ENCODE assay signal across 8 cellular contexts in genomic region chr12:123232807-123233504, GRCh38. TPM values are rescaled to one million over a fixed set of nuclear protein-coding genes. Genes with fewer than 3 reads are reported as not detected.
DNase-seq lines count a peak whose midpoint lies in the region; ATAC-seq and TF ChIP-seq lines count a peak whose summit lies in the region.

Gene MPHOSPH9, minus strand, starts transcription at chr12:123233141. Its CDS starts 2,777 bp downstream, at chr12:123230364.
Gene MTRFR, plus strand, starts transcription at chr12:123233436. Its CDS starts 20,239 bp downstream, at chr12:123253675.

- no peaks in the 10 kb centered on the region for H3K27me3 Mint-ChIP-seq in T-helper 1 cell treated with Interleukin-12 subunit alpha and Interleukin-12 subunit beta and Interleukin-4 antibody, amounts not matched to agents 30 μg/mL and 1 μg/mL, for 36 hours (ENCODE audit: low read depth)
- no peaks in the 10 kb centered on the region for H3K27me3 Mint-ChIP-seq in progenitor cell of endocrine pancreas

- TF ChIP-seq CTCF in GM13977 (IDR thresholded peaks at IDR 0.05; ENCODE audit: extremely low read depth, insufficient read depth, missing control alignments) (no peak), left ventricle myocardium inferior (IDR thresholded peaks at IDR 0.05; ENCODE audit: borderline replicate concordance) (no peak), progenitor cell of endocrine pancreas (IDR thresholded peaks at IDR 0.05; ENCODE audit: unreplicated experiment) (no peak)

- peaks cover 72% of the 10 kb centered on the region for H3K4me1 ChIP-seq in left ventricle myocardium inferior

- in situ Hi-C loops in GM13977 (cut with MboI; ENCODE audit: low pct_unique_long_range_greater_than_20kb, low sequenced_read_pairs, unreplicated experiment): loop anchor here (25.0 kb wide), 1 partner anchor 396 kb away; the partner anchor contains the start of gene HIP1R

- DNase-seq in GM13977 (ENCODE audit: low spot score): peak; percentile 94
- DNase-seq in NCI-H1694 (lab: John Stamatoyannopoulos, UW): peak; percentile 98
- DNase-seq in amniotic stem cell (lab: John Stamatoyannopoulos, UW): peak; percentile 97
- DNase-seq in left ventricle myocardium inferior: peak; percentile 99
- peak; percentile 97 for DNase-seq in progenitor cell of endocrine pancreas (ENCODE audit: low spot score, unreplicated experiment)
- DNase-seq in ureter (ENCODE audit: low spot score): peak; percentile 99

- H3K9me3 ChIP-seq in left ventricle myocardium inferior (replicated peaks): no peaks in the 10 kb centered on the region

- H3K4me1 Mint-ChIP-seq in T-helper 1 cell treated with Interleukin-12 subunit alpha and Interleukin-12 subunit beta and Interleukin-4 antibody, amounts not matched to agents 30 μg/mL and 1 μg/mL, for 36 hours (ENCODE audit: low read depth): peaks cover 53% of the 10 kb centered on the region
- H3K4me1 Mint-ChIP-seq in progenitor cell of endocrine pancreas (ENCODE audit: low read depth): peaks cover 20% of the 10 kb centered on the region

- intact Hi-C loops in left ventricle myocardium inferior (cut with micrococcal nuclease): loop anchor here (10.0 kb wide), 1 partner anchor 248 kb away; the partner anchor contains the start of gene ARL6IP4

- H3K27ac ChIP-seq in left ventricle myocardium inferior (replicated peaks): peak within 1 kb of the TSS; percentile 94

- ATAC-seq in HG02884 (IDR thresholded peaks at IDR 0.05; ENCODE audit: unreplicated experiment): peak; percentile 77

- peaks cover 27% of the 10 kb centered on the region for H3K36me3 Mint-ChIP-seq in T-helper 1 cell treated with Interleukin-12 subunit alpha and Interleukin-12 subunit beta and Interleukin-4 antibody, amounts not matched to agents 30 μg/mL and 1 μg/mL, for 36 hours (ENCODE audit: low read depth)
- peaks cover 3% of the 10 kb centered on the region for H3K36me3 Mint-ChIP-seq in progenitor cell of endocrine pancreas (ENCODE audit: insufficient read depth)

- peak within 1 kb of the TSS; percentile 91 for H3K27ac Mint-ChIP-seq in T-helper 1 cell treated with Interleukin-12 subunit alpha and Interleukin-12 subunit beta and Interleukin-4 antibody, amounts not matched to agents 30 μg/mL and 1 μg/mL, for 36 hours
- peak within 1 kb of the TSS; percentile 99 for H3K27ac Mint-ChIP-seq in progenitor cell of endocrine pancreas

- H3K4me3 ChIP-seq in left ventricle myocardium inferior: peak within 1 kb of the TSS; percentile 82

- peaks cover 7% of the 10 kb centered on the region for H3K36me3 ChIP-seq in left ventricle myocardium inferior

- no peaks in the 10 kb centered on the region for H3K27me3 ChIP-seq in left ventricle myocardium inferior (ENCODE audit: low read depth)

- no peaks in the 10 kb centered on the region for H3K9me3 Mint-ChIP-seq in T-helper 1 cell treated with Interleukin-12 subunit alpha and Interleukin-12 subunit beta and Interleukin-4 antibody, amounts not matched to agents 30 μg/mL and 1 μg/mL, for 36 hours
- H3K9me3 Mint-ChIP-seq in progenitor cell of endocrine pancreas (ENCODE audit: low read depth): no peaks in the 10 kb centered on the region

- H3K4me3 Mint-ChIP-seq in T-helper 1 cell treated with Interleukin-12 subunit alpha and Interleukin-12 subunit beta and Interleukin-4 antibody, amounts not matched to agents 30 μg/mL and 1 μg/mL, for 36 hours: peak within 1 kb of the TSS; percentile 95
- H3K4me3 Mint-ChIP-seq in progenitor cell of endocrine pancreas (ENCODE audit: low read depth): peak within 1 kb of the TSS; percentile 93

RNA-seq across cellular contexts. Expression of gene MPHOSPH9, which starts in this region (rescaled TPM):
- total RNA-seq in left ventricle myocardium inferior: 23.9 TPM
- 36.7 and 39.3 TPM in 2 replicates for total RNA-seq in progenitor cell of endocrine pancreas
- total RNA-seq in ureter: 30.4 TPM

RNA-seq across cellular contexts. Expression of gene MTRFR, which starts in this region (rescaled TPM):
- total RNA-seq in left ventricle myocardium inferior: 8.4 TPM
- total RNA-seq in progenitor cell of endocrine pancreas: 15.1 and 16.3 TPM in 2 replicates
- 14.6 TPM for total RNA-seq in ureter

Comparison
In these comparisons a context has a peak if more than half of its experiments do, and no peak if none do; other contexts are left out.
1. Peak in every context shown above with its lines: DNase-seq, ATAC-seq, H3K4me3 ChIP-seq and H3K27ac ChIP-seq.